1 cellular context compared by ENCODE assay signal in the genomic region with DNA sequence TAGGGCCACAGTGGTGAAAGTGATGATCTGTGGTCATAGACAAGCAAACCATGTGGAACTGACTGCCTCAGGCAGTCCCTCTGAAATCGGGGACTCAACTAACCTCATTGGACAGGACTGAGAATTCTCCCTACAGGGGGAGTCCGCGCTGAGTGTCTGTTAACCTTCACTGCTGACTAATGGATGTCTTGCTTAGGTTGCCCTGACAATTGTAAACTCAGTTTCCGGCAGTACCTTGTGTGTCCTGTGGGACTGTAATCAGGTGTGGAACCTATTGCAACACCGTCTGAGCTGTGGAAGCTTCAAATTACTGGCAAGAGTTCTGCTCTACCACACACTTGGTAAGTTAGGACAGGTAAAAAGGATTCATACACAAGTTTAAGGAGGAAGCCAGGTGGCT.
TF ChIP-seq lines count a peak whose summit lies in the region.

No MANE protein-coding gene starts in this region.

TF ChIP-seq in WTC11, 78 proteins besides CTCF, POLR2A, EP300 and RAD21 (continued from another document):
- peak; percentile 88 for TF ChIP-seq ZNF317 (CRISPR knock-in tag; IDR thresholded peaks at IDR 0.05; ENCODE audit: borderline replicate concordance, low read depth)
